Comparison of ENCODE assay signal across 26 cellular contexts in the genomic region with DNA sequence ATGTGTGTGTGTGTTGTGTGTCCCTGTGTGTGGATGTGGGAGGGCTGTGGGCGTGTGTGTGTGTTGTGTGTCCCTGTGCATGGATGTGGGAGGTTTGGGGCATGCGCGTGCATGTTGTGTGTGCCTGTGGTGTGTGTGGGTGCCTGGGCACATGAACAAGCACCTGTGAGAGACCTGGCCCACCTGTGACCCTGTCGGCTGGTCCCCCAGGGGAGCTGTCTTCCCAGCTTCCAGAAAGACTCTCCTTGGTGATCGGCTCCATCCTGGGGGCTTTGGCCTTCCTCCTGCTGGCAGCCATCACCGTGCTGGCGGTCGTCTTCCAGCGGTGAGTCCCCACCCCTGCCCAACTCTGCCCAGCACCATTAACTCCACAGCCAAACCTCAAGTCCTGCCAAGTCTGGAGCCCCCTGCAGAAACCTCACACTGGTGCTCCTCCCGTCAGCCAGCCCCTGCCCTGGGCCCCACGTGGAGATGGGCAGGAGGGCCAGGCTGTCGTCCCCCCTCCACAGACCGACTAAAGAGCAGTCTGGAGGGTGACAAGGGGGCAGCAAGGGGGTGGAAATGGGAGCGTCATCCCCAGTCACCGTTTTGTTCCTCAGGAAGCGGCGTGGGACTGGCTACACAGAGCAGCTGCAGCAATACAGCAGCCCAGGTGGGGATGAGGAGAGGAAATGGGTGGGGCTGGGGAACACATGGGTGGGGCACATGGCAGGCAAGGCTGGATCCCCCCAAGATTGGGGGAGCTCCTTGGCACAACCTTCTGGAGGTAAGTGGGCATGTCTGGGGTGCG. TPM values are rescaled to one million over a fixed set of nuclear protein-coding genes. Genes with fewer than 3 reads are reported as not detected.
DNase-seq lines count a peak whose midpoint lies in the region; ATAC-seq and TF ChIP-seq lines count a peak whose summit lies in the region.
"Had no signal": no experiment of that assay in that cellular context is flagged by ENCODE, and none has a peak within 500 bp of the region (broad histone marks: within the 10 kb centered on the region; RNA-seq: fewer than 3 reads in every experiment).

No MANE protein-coding gene starts in this region.

- no peak overlapping the region for H3K27ac Mint-ChIP-seq in activated T-helper 17 cell treated with anti-CD3 and anti-CD28 coated beads, Interleukin-2, amount 50 U/mL, for 72 hours
- H3K27ac Mint-ChIP-seq: nephron progenitor cell; T-helper 1 cell treated with Interleukin-12 subunit alpha and Interleukin-12 subunit beta and Interleukin-4 antibody, amounts not matched to agents 30 μg/mL and 1 μg/mL, for 36 hours had no signal

- peak overlapping the region in 7 of 11 experiments; percentile 6 to 36 (median 29); a peak in 9 of 22 replicates for H3K4me2 ChIP-seq in BLaER1 treated with 17β-estradiol and CSF1 and Interleukin-3, amounts not matched to agents 10 nM and 100 nM
- H3K4me2 ChIP-seq in neuronal stem cell (ENCODE audit: insufficient read depth, low read length, poor library complexity, severe bottlenecking), result no peak overlapping the region
- H3K4me2 ChIP-seq: smooth muscle cell had no signal

- H3K27me3 ChIP-seq in BLaER1 treated with 17β-estradiol and CSF1 and Interleukin-3, amounts not matched to agents 10 nM and 100 nM, result no peaks in the 10 kb centered on the region
- H3K27me3 ChIP-seq in dorsolateral prefrontal cortex, result no peaks in the 10 kb centered on the region
- no peaks in the 10 kb centered on the region for H3K27me3 ChIP-seq in neuronal stem cell (ENCODE audit: control insufficient read depth in 3 of 3, insufficient read depth in 3 of 3, low read depth in 1 of 3, low read length in 3 of 3)
- H3K27me3 ChIP-seq: body of pancreas had no signal

- peak overlapping the region; percentile 69 for H2AK5ac ChIP-seq in neuronal stem cell (ENCODE audit: low read depth, low read length)

- H2BK120ac ChIP-seq in neuronal stem cell (ENCODE audit: low read depth, low read length), result no peak overlapping the region

- H2BK12ac ChIP-seq in neuronal stem cell (ENCODE audit: low read length), result no peak overlapping the region

- intact Hi-C loops in dorsolateral prefrontal cortex (cut with DNase I), result no loop called here

- no peak for ATAC-seq in activated T-helper 17 cell treated with anti-CD3 and anti-CD28 coated beads, Interleukin-2, amount 50 U/mL, for 72 hours (replicated peaks)
- no peak for ATAC-seq in GM21381 (IDR thresholded peaks at IDR 0.05; ENCODE audit: unreplicated experiment)
- no peak for ATAC-seq in GM21367 (IDR thresholded peaks at IDR 0.05; ENCODE audit: unreplicated experiment)
- ATAC-seq: activated CD4-positive, CD25-positive, alpha-beta regulatory T cell treated with anti-CD3 and anti-CD28 coated beads, Interleukin-2, amount 50 U/mL, for 24 hours; activated T-cell treated with anti-CD3 and anti-CD28 coated beads, Interleukin-2, amount 50 U/mL, for 4 hours; body of pancreas; left cardiac atrium; stimulated activated naive CD8-positive, alpha-beta T cell treated with anti-CD3 and anti-CD28 coated beads, Interleukin-15, Interleukin-2, amounts not matched to agents 100 U/mL and 50 U/mL, for 24 hours had no signal

- no peak overlapping the region for H3K27ac ChIP-seq in BLaER1 treated with 17β-estradiol and CSF1 and Interleukin-3, amounts not matched to agents 10 nM and 100 nM
- H3K27ac ChIP-seq in dorsolateral prefrontal cortex (peak overlapping the region in 45 of 59 donors; percentile 6 to 95 (median 72)), neuronal stem cell (replicated peaks; ENCODE audit: low read length) (no peak overlapping the region)
- H3K27ac ChIP-seq: body of pancreas had no signal

- TF ChIP-seq CTCF in dorsolateral prefrontal cortex (IDR thresholded peaks at IDR 0.05 in 54 of 56, conservative IDR thresholded peaks at IDR 0.05 in 2 of 56; ENCODE audit: low read depth in 1 of 56, partially characterized antibody in 56 of 56), result no peak

- no peaks in the 10 kb centered on the region for H3K27me3 Mint-ChIP-seq in activated T-helper 17 cell treated with anti-CD3 and anti-CD28 coated beads, Interleukin-2, amount 50 U/mL, for 72 hours

- H3K9me3 ChIP-seq in BLaER1 treated with 17β-estradiol and CSF1 and Interleukin-3, amounts not matched to agents 10 nM and 100 nM (replicated peaks in 1 of 11), result no peaks in the 10 kb centered on the region
- H3K9me3 ChIP-seq in neuronal stem cell (replicated peaks in 1 of 2; ENCODE audit: control insufficient read depth in 2 of 2, insufficient read depth in 1 of 2, low read depth in 1 of 2, low read length in 2 of 2), result no peaks in the 10 kb centered on the region
- H3K9me3 ChIP-seq: body of pancreas had no signal

- no peak overlapping the region for H2BK5ac ChIP-seq in neuronal stem cell (ENCODE audit: low read length)

- H3K4me1 Mint-ChIP-seq in activated T-helper 17 cell treated with anti-CD3 and anti-CD28 coated beads, Interleukin-2, amount 50 U/mL, for 72 hours, result no peaks in the 10 kb centered on the region

- no peak overlapping the region for H3K4me3 ChIP-seq in BLaER1 treated with 17β-estradiol and CSF1 and Interleukin-3, amounts not matched to agents 10 nM and 100 nM
- H3K4me3 ChIP-seq in dorsolateral prefrontal cortex, result peak overlapping the region in 26 of 59 donors; percentile 5 to 52 (median 30)
- H3K4me3 ChIP-seq in neuronal stem cell (ENCODE audit: low read length in 2 of 2), result no peak overlapping the region
- H3K4me3 ChIP-seq: body of pancreas, smooth muscle cell had no signal

- H2AFZ ChIP-seq in neuronal stem cell (ENCODE audit: low read length), result no peak overlapping the region

- H4K91ac ChIP-seq in neuronal stem cell (ENCODE audit: low read depth, low read length, poor library complexity), result no peak overlapping the region

- H3K14ac ChIP-seq in neuronal stem cell (ENCODE audit: low read length), result no peak overlapping the region

- no peak overlapping the region for H3K9ac ChIP-seq in BLaER1 treated with 17β-estradiol and CSF1 and Interleukin-3, amounts not matched to agents 10 nM and 100 nM
- no peak overlapping the region for H3K9ac ChIP-seq in neuronal stem cell (ENCODE audit: low read depth, low read length, poor library complexity)

- no peak overlapping the region for H3K23ac ChIP-seq in neuronal stem cell (ENCODE audit: low read depth, low read length, poor library complexity)

- peaks cover 14 to 42% (median 32%) of the 10 kb centered on the region in 10 experiments for H3K4me1 ChIP-seq in BLaER1 treated with 17β-estradiol and CSF1 and Interleukin-3, amounts not matched to agents 10 nM and 100 nM
- H3K4me1 ChIP-seq in neuronal stem cell (ENCODE audit: control insufficient read depth in 2 of 2, insufficient read depth in 1 of 2, low read depth in 1 of 2, low read length in 2 of 2), result no peaks in the 10 kb centered on the region
- H3K4me1 ChIP-seq: body of pancreas had no signal

- no peak overlapping the region for H3K4me3 Mint-ChIP-seq in activated T-helper 17 cell treated with anti-CD3 and anti-CD28 coated beads, Interleukin-2, amount 50 U/mL, for 72 hours
- H3K4me3 Mint-ChIP-seq: activated T-cell treated with anti-CD3 and anti-CD28 coated beads, Interleukin-2, amount 50 U/mL, for 4 hours; nephron progenitor cell; T-helper 1 cell treated with Interleukin-12 subunit alpha and Interleukin-12 subunit beta and Interleukin-4 antibody, amounts not matched to agents 30 μg/mL and 1 μg/mL, for 36 hours had no signal

- H4K20me1 ChIP-seq in BLaER1 treated with 17β-estradiol and CSF1 and Interleukin-3, amounts not matched to agents 10 nM and 100 nM, result no peaks in the 10 kb centered on the region

- no peak overlapping the region for H2BK15ac ChIP-seq in neuronal stem cell (ENCODE audit: low read length)

- H3K9me3 Mint-ChIP-seq in activated T-helper 17 cell treated with anti-CD3 and anti-CD28 coated beads, Interleukin-2, amount 50 U/mL, for 72 hours, result no peaks in the 10 kb centered on the region
- H3K9me3 Mint-ChIP-seq: activated T-cell treated with anti-CD3 and anti-CD28 coated beads, Interleukin-2, amount 50 U/mL, for 4 hours; nephron progenitor cell; T-helper 1 cell treated with Interleukin-12 subunit alpha and Interleukin-12 subunit beta and Interleukin-4 antibody, amounts not matched to agents 30 μg/mL and 1 μg/mL, for 36 hours had no signal

- peak overlapping the region; percentile 66 for H3K18ac ChIP-seq in neuronal stem cell (ENCODE audit: low read length)

- H3K36me3 ChIP-seq in BLaER1 treated with 17β-estradiol and CSF1 and Interleukin-3, amounts not matched to agents 10 nM and 100 nM, result peaks cover 0 to 19% (median 0%) of the 10 kb centered on the region in 11 experiments; a peak in 4 of 22 replicates
- H3K36me3 ChIP-seq in neuronal stem cell (replicated peaks in 1 of 2; ENCODE audit: control insufficient read depth in 2 of 2, insufficient read depth in 2 of 2, low read length in 2 of 2), result no peaks in the 10 kb centered on the region

- whole genome bisulfite sequencing in neuronal stem cell (ENCODE audit: extremely low coverage in 2 of 2, insufficient read length in 2 of 2, insufficient replicate concordance in 1 of 2), 2 donors, result no CpG with 5 or more reads among the region's 18 CpGs

- peaks cover 2% of the 10 kb centered on the region for H3K79me1 ChIP-seq in neuronal stem cell (ENCODE audit: low read depth, low read length)

- peak; percentile 6 for DNase-seq in Daoy (ENCODE audit: low read depth)
- DNase-seq in dorsolateral prefrontal cortex, result no peak
- no peak for DNase-seq in neuronal stem cell (ENCODE audit: low spot score)
- DNase-seq: activated gamma-delta T cell treated with Interleukin-2 at 50 U/mL for 16 hours; activated T-cell treated with anti-CD3 and anti-CD28 coated beads, Interleukin-2, amount 50 U/mL, for 4 hours; body of pancreas; C1 segment of cervical spinal cord; COR-L47; hippocampal formation; left cardiac atrium; mammary epithelial cell; NCI-H1436 treated with DMSO at 0.1 percent for 48 hours; NCI-H226; nephron progenitor cell; Right ventricle myocardium superior; stimulated activated naive CD8-positive, alpha-beta T cell treated with anti-CD3 and anti-CD28 coated beads, Interleukin-15, Interleukin-2, amounts not matched to agents 100 U/mL and 50 U/mL, for 24 hours had no signal

- H3K4ac ChIP-seq in neuronal stem cell (ENCODE audit: low read length), result no peak overlapping the region

- H4K8ac ChIP-seq in neuronal stem cell (ENCODE audit: low read depth, low read length), result no peak overlapping the region

- peaks cover 14% of the 10 kb centered on the region for H3K36me3 Mint-ChIP-seq in activated T-helper 17 cell treated with anti-CD3 and anti-CD28 coated beads, Interleukin-2, amount 50 U/mL, for 72 hours (ENCODE audit: low read depth)

RNA-seq across cellular contexts. Expression of gene EPHB6, which starts 12.7 kb away (rescaled TPM):
- 12.9 and 20.4 TPM in 2 replicates for total RNA-seq in Daoy (2014; rRNA removed; shearing (Covaris generic))
- 100 to 1,000 TPM in 119 of 120 experiments, 10 to 100 TPM in 1; 87.8 to 336 (median 232) TPM for total RNA-seq in dorsolateral prefrontal cortex
- 9.7 TPM for polyA plus RNA-seq in neuronal stem cell (2013, experiment 1 of 2)
- 8.5 TPM for polyA plus RNA-seq in neuronal stem cell (2013, experiment 2 of 2)
- total RNA-seq in activated T-helper 17 cell treated with anti-CD3 and anti-CD28 coated beads, Interleukin-2, amount 50 U/mL, for 72 hours, result 10 to 100 TPM in 1 of 2 donors, 1 to 10 TPM in 1; 8.0 to 14.9 TPM
- total RNA-seq: G401 had no signal

RNA-seq across cellular contexts. Expression of gene TRPV6, which starts 18.0 kb away (rescaled TPM):
- not detected in 2 replicates for total RNA-seq in Daoy (2014; rRNA removed; shearing (Covaris generic))
- 1 to 10 TPM in 75 of 120 experiments, under 1 TPM in 41, not detected in 4; 0.15 to 6.3 (median 1.5) TPM for total RNA-seq in dorsolateral prefrontal cortex
- 0.04 TPM for polyA plus RNA-seq in neuronal stem cell (2013, experiment 1 of 2)
- 0.06 TPM for polyA plus RNA-seq in neuronal stem cell (2013, experiment 2 of 2)
- under 1 TPM in 1 of 2 donors, not detected in 1; 0.16 TPM for total RNA-seq in activated T-helper 17 cell treated with anti-CD3 and anti-CD28 coated beads, Interleukin-2, amount 50 U/mL, for 72 hours
- total RNA-seq: activated CD8-positive, alpha-beta memory T cell treated with anti-CD3 and anti-CD28 coated beads for 36 hours; activated T-cell treated with anti-CD3 and anti-CD28 coated beads, Interleukin-2, amount 50 U/mL, for 4 hours; G401; Right ventricle myocardium superior; smooth muscle cell had no signal
- polyA plus RNA-seq: AG04450 had no signal

Comparison
In these comparisons a context has a peak if more than half of its experiments do, and no peak if none do; other contexts are left out.
1. H3K27ac ChIP-seq: peak in dorsolateral prefrontal cortex (45 of 59); none in BLaER1 treated with 17β-estradiol and CSF1 and Interleukin-3, amounts not matched to agents 10 nM and 100 nM (0 of 11) and neuronal stem cell (single experiment).